ENCODE assay signal across 8 cellular contexts in the genomic region with DNA sequence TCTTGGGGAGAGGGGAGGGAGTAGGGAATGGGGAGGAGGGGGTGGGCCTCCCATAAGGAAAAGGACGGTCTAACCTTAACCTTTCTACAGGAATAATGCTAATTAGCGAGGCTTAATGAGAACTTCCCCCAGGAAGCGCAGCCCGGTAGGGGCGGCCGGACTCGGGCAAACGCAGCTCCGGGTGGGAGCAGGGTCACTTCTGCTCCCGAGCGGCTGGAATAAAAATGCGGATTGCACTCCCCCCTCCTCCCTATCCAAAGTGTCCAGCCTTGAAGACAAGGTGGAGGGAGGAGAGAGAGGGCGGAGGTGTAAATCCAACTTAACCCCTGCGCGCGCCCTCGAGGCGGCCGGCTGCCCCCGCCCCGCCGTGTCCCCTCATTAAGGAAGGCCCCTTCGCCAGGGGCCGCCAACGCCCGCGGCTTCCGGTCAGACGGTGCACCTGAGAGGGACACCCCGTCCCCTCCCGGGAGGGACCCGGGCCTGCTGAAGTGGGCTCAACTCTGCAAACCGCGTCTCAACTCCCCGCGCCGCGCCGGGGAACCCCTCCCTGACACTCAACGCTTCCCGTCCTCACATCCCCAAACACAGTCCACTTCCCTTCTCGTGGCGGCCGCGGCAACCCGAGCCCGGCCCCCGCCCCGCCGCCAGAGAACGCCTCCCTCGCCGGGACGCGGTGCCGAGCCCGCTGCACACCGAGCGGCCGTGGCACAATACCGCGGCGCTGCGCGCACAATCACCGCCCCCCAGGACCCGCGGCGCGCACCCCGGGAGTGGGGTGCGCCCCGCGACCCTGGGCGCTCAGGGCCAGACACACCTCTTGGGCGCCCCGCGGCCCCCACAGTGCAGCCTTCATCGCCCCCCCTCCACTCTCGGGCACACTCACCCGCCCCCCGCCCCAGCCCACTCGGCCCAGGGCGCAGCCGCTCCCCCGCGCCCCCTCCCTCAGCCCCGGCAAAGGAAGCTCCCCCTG.
DNase-seq lines count a peak whose midpoint lies in the region; ATAC-seq and TF ChIP-seq lines count a peak whose summit lies in the region.

No MANE protein-coding gene starts in this region.

- no peaks in the 10 kb centered on the region for H3K36me3 ChIP-seq in cardiac muscle cell

- peak overlapping the region; percentile 90 for H3K4me3 ChIP-seq in cardiac muscle cell

- ATAC-seq in HG03565 (IDR thresholded peaks at IDR 0.05; ENCODE audit: unreplicated experiment) (no peak), HG02852 (IDR thresholded peaks at IDR 0.05; ENCODE audit: unreplicated experiment) (no peak)

- H3K27me3 ChIP-seq in cardiac muscle cell = no peaks in the 10 kb centered on the region

- TF ChIP-seq CTCF in cardiac muscle cell (IDR thresholded peaks at IDR 0.05; ENCODE audit: low read depth, low read length) = no peak

- intact Hi-C loops in posterior vena cava (cut with DNase I) = no loop called here

- peak; percentile 74 for DNase-seq in GM03348 (ENCODE audit: low spot score)
- DNase-seq in NCI-H774 (lab: John Stamatoyannopoulos, UW) = peak; percentile 1
- peak; percentile 33 for DNase-seq in activated naive CD4-positive, alpha-beta T cell treated with anti-CD3 and anti-CD28 coated beads, Interleukin-2, amount 50 U/mL, for 16 hours
- peak; percentile 38 to 67 for DNase-seq in cardiac muscle cell (ENCODE audit: low read depth in 1 of 2, low spot score in 1 of 2)
- DNase-seq in posterior vena cava (ENCODE audit: low spot score) = peak; percentile 87
- no peak for DNase-seq in activated CD4-positive, CD25-positive, alpha-beta regulatory T cell (lab: John Stamatoyannopoulos, UW)

- no peaks in the 10 kb centered on the region for H3K9me3 ChIP-seq in cardiac muscle cell (ENCODE audit: low read depth)

- peaks cover 33% of the 10 kb centered on the region for H3K4me1 ChIP-seq in cardiac muscle cell (ENCODE audit: low read depth)

- H3K27ac ChIP-seq in cardiac muscle cell = peak overlapping the region; percentile 74

Comparison
In these comparisons a context has a peak if more than half of its experiments do, and no peak if none do; other contexts are left out.
1. DNase-seq: peak in GM03348 (single experiment), NCI-H774 (single experiment), activated naive CD4-positive, alpha-beta T cell treated with anti-CD3 and anti-CD28 coated beads, Interleukin-2, amount 50 U/mL, for 16 hours (single experiment), cardiac muscle cell (2 of 2) and posterior vena cava (single experiment); none in activated CD4-positive, CD25-positive, alpha-beta regulatory T cell (0 of 4).